In genomic region chr14:44606576-44606975, GRCh38 we compare ENCODE assay signal across 5 cellular contexts.
"Had no signal": no experiment of that assay in that cellular context is flagged by ENCODE, and none has a peak within 500 bp of the region (broad histone marks: within the 10 kb centered on the region; RNA-seq: fewer than 3 reads in every experiment).

No MANE protein-coding gene starts in this region.

- ATAC-seq: stimulated activated effector memory CD8-positive, alpha-beta T cell treated with anti-CD3 and anti-CD28 coated beads, Interleukin-12 subunit alpha, Interleukin-12 subunit beta, amount 100 ng/mL, for 72 hours; stimulated activated naive B cell treated with anti-CD40 and anti-IgM and Interleukin-4, amounts not matched to agents 10 μg/mL and 1 μg/mL and 100 μg/mL, for 72 hours; stimulated activated naive CD8-positive, alpha-beta T cell treated with anti-CD3 and anti-CD28 coated beads, Interleukin-15, amount 100 ng/mL, for 72 hours; stimulated activated naive CD8-positive, alpha-beta T cell treated with anti-CD3 and anti-CD28 coated beads, Interleukin-15, Interleukin-2, amounts not matched to agents 100 U/mL and 50 U/mL, for 24 hours; upper lobe of right lung had no signal
